Comparison of ENCODE assay signal across 1 cellular context in the genomic region with DNA sequence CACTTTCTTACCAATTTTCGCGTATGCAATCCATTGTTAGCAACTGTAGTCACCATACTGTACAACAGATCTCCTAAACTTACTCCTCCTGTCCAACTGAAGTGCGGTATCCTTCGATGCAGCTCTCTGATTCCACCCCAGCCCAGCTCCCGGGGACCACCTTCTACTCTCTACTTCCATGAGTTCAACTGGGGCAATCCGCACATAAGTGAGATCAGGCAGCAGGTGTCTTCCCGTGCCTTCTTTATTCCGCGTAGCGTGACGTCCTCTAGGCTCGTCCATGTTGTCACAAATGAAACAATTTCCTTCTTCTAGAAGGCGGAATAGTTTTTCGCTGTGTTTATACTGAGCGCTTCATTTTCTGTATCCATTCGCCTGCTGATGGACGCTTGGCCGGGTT.
TF ChIP-seq lines count a peak whose summit lies in the region.

No MANE protein-coding gene starts in this region.

TF ChIP-seq in GM12878, 131 proteins besides CTCF, POLR2A, EP300 and RAD21:
- TF ChIP-seq PAX8 (IDR thresholded peaks at IDR 0.05) (no peak), NR2C1 (IDR thresholded peaks at IDR 0.05) (no peak), IRF4 (IDR thresholded peaks at IDR 0.05; ENCODE audit: low read depth, low read length) (no peak), POLR2AphosphoS2 (IDR thresholded peaks at IDR 0.05; ENCODE audit: low read depth, low read length) (peak; percentile 62; the same call in 1 of the 2 replicates), MEF2A (IDR thresholded peaks at IDR 0.05; ENCODE audit: insufficient read depth, low read depth, low read length) (no peak)
